ENCODE assay signal across 1 cellular context in genomic region chr12:108858399-108859074, GRCh38.
TF ChIP-seq lines count a peak whose summit lies in the region.

No MANE protein-coding gene starts in this region.

TF ChIP-seq in GM12878, 131 proteins besides CTCF, POLR2A, EP300 and RAD21 (continued from another document):
- TF ChIP-seq SRF (IDR thresholded peaks at IDR 0.05; ENCODE audit: low read depth in 2 of 2, low read length in 2 of 2) (no peak), MLLT1 (IDR thresholded peaks at IDR 0.05) (0 out of 2 replicates have a peak, but pooled peaks have one; percentile 5), NBN (IDR thresholded peaks at IDR 0.05) (0 out of 2 replicates have a peak, but pooled peaks have one; percentile 8)
TF ChIP-seq in GM12878: peak in this region for 4.
